12 cellular contexts compared by ENCODE assay signal in genomic region chr13:43195551-43195950, GRCh38.
DNase-seq lines count a peak whose midpoint lies in the region; ATAC-seq and TF ChIP-seq lines count a peak whose summit lies in the region.
"Had no signal": no experiment of that assay in that cellular context is flagged by ENCODE, and none has a peak within 500 bp of the region (broad histone marks: within the 10 kb centered on the region; RNA-seq: fewer than 3 reads in every experiment).

No MANE protein-coding gene starts in this region.

- H3K4me2 ChIP-seq in osteoblast (ENCODE audit: insufficient read depth, low read length) = no peak overlapping the region
- H3K4me2 ChIP-seq: hepatocyte had no signal

- no peaks in the 10 kb centered on the region for H3K36me3 ChIP-seq in osteoblast (ENCODE audit: insufficient read depth, low read length)

- no peak overlapping the region for H3K27ac ChIP-seq in osteoblast (ENCODE audit: low read depth, low read length)
- H3K27ac ChIP-seq: hepatocyte, parathyroid adenoma had no signal

- H3K79me2 ChIP-seq in osteoblast (ENCODE audit: insufficient read depth, low read length) = no peaks in the 10 kb centered on the region
- H3K79me2 ChIP-seq: hepatocyte, parathyroid adenoma had no signal

- TF ChIP-seq CTCF in GM10266 (IDR thresholded peaks at IDR 0.05; ENCODE audit: control insufficient read depth, insufficient read depth, low read depth, missing control alignments) (peak; percentile 8), GM20000 (IDR thresholded peaks at IDR 0.05; ENCODE audit: extremely low read depth, missing control alignments) (no peak), fibroblast of villous mesenchyme (IDR thresholded peaks at IDR 0.05; ENCODE audit: insufficient read depth, low read depth, low read length) (peak; percentile 17), osteoblast (IDR thresholded peaks at IDR 0.05; ENCODE audit: extremely low read depth, low read depth, low read length) (no peak)

- no peak for ATAC-seq in HG03108 (IDR thresholded peaks at IDR 0.05; ENCODE audit: unreplicated experiment)

- no peaks in the 10 kb centered on the region for H3K4me1 ChIP-seq in osteoblast (ENCODE audit: insufficient read depth, low read length)
- H3K4me1 ChIP-seq: parathyroid adenoma had no signal

- DNase-seq in GM10266 (ENCODE audit: extremely low spot score) (peak; percentile 12), GM20000 (ENCODE audit: low spot score) (peak; percentile 18), OCI-M1 (lab: John Stamatoyannopoulos, UW) (peak; percentile 19), fibroblast of villous mesenchyme (ENCODE audit: low read depth) (no peak), 8988T (no peak), osteoblast (ENCODE audit: insufficient read length, low spot score, missing footprints) (no peak)
- DNase-seq: activated gamma-delta T cell treated with Interleukin-2 at 50 U/mL for 16 hours, aorta, dermis blood vessel endothelial cell had no signal

- H2AFZ ChIP-seq in osteoblast (ENCODE audit: low read length) = no peak overlapping the region
- H2AFZ ChIP-seq: hepatocyte, parathyroid adenoma had no signal

- no peaks in the 10 kb centered on the region for H3K27me3 ChIP-seq in osteoblast (ENCODE audit: insufficient read depth, low read length)
- H3K27me3 ChIP-seq: hepatocyte had no signal

- H3K4me3 ChIP-seq in fibroblast of villous mesenchyme (ENCODE audit: low read depth, low read length) = no peak overlapping the region
- H3K4me3 ChIP-seq in osteoblast (ENCODE audit: insufficient read depth, low read length) = no peak overlapping the region
- H3K4me3 ChIP-seq: hepatocyte had no signal

- no peaks in the 10 kb centered on the region for H3K9me3 ChIP-seq in osteoblast (ENCODE audit: low read depth, low read length)

- no peaks in the 10 kb centered on the region for H4K20me1 ChIP-seq in osteoblast (ENCODE audit: insufficient read depth, low read length)

Comparison
In these comparisons a context has a peak if more than half of its experiments do, and no peak if none do; other contexts are left out.
1. DNase-seq: peak in GM10266 (single experiment), GM20000 (single experiment) and OCI-M1 (single experiment); none in fibroblast of villous mesenchyme (single experiment), 8988T (single experiment) and osteoblast (single experiment).
2. CTCF ChIP-seq: peak in GM10266 (single experiment) and fibroblast of villous mesenchyme (single experiment); none in GM20000 (single experiment) and osteoblast (single experiment).